Comparison of ENCODE assay signal across 19 cellular contexts in genomic region chr21:37886120-37886519, GRCh38.
"Had no signal": no experiment of that assay in that cellular context is flagged by ENCODE, and none has a peak within 500 bp of the region (broad histone marks: within the 10 kb centered on the region; RNA-seq: fewer than 3 reads in every experiment).

No MANE protein-coding gene starts in this region.

- H3K4me3 ChIP-seq: ascending aorta, body of pancreas, MG63, SJSA1 had no signal

- DNase-seq: activated CD4-positive, alpha-beta T cell treated with anti-CD3 and anti-CD28 coated beads for 4 hours; activated CD8-positive, alpha-beta memory T cell treated with anti-CD3 and anti-CD28 coated beads, Interleukin-2, amount 50 U/mL, for 4 hours; activated CD8-positive, alpha-beta T cell treated with anti-CD3 and anti-CD28 coated beads for 36 hours; activated naive CD4-positive, alpha-beta T cell treated with anti-CD3 and anti-CD28 coated beads, Interleukin-2, amount 50 U/mL, for 16 hours; activated naive CD8-positive, alpha-beta T cell treated with anti-CD3 and anti-CD28 coated beads, Interleukin-2, amount 10 ng/mL, durations not matched to agents 7 days and 5 days; activated T-cell treated with anti-CD3 and anti-CD28 coated beads, Interleukin-2, amount 50 U/mL, for 72 hours; body of pancreas; MG63; MV-4-11; NCI-H1092 treated with DMSO at 0.1 percent for 48 hours; NCI-H1930; NCI-H2107; NCI-H2227 treated with DMSO at 0.1 percent for 48 hours; NCI-H446 treated with DMSO at 0.1 percent for 48 hours; NCI-H526 treated with DMSO at 0.1 percent for 48 hours; PC-3; SW 1271 had no signal

- H3K27me3 ChIP-seq: ascending aorta, body of pancreas, MG63, SJSA1 had no signal

- H3K27ac ChIP-seq: ascending aorta, body of pancreas, SJSA1 had no signal

- H3K36me3 ChIP-seq: ascending aorta, MG63, SJSA1 had no signal
